9 cellular contexts compared by ENCODE assay signal in the genomic region with DNA sequence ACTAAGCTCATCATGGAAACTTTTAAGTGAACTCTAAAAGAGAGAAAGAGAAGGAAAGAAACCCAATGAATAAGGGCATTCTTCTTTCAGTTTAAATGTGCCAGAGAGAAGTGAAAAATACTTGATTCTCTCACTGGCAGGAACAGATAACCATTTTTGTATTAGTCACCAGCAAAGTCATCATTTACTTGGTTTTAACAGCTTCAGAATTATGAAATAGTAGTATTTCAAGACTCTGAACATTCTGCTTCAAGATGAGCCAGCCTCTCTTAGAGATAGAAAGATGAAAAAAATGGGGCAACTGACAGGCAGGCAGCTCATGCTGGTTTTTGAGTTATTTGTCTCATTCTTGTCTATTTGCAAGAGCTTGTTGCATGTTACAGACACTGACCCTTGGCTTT.
DNase-seq lines count a peak whose midpoint lies in the region; ATAC-seq and TF ChIP-seq lines count a peak whose summit lies in the region.
"Had no signal": no experiment of that assay in that cellular context is flagged by ENCODE, and none has a peak within 500 bp of the region (broad histone marks: within the 10 kb centered on the region; RNA-seq: fewer than 3 reads in every experiment).

No MANE protein-coding gene starts in this region.

- H3K9ac ChIP-seq in BLaER1 treated with 17β-estradiol and CSF1 and Interleukin-3, amounts not matched to agents 10 nM and 100 nM, result peak overlapping the region in 6 of 11 experiments; percentile 32 to 77 (median 74); a peak in 11 of 22 replicates

- H4K20me1 ChIP-seq in BLaER1 treated with 17β-estradiol and CSF1 and Interleukin-3, amounts not matched to agents 10 nM and 100 nM, result no peaks in the 10 kb centered on the region

- intact Hi-C loops in upper lobe of right lung (cut with DNase I), result no loop called here
- intact Hi-C loops in posterior vena cava (cut with DNase I), result no loop called here

- peaks cover 46 to 86% (median 57%) of the 10 kb centered on the region in 10 experiments for H3K4me1 ChIP-seq in BLaER1 treated with 17β-estradiol and CSF1 and Interleukin-3, amounts not matched to agents 10 nM and 100 nM
- H3K4me1 ChIP-seq in upper lobe of right lung, result no peaks in the 10 kb centered on the region

- H3K36me3 ChIP-seq in BLaER1 treated with 17β-estradiol and CSF1 and Interleukin-3, amounts not matched to agents 10 nM and 100 nM, result no peaks in the 10 kb centered on the region
- no peaks in the 10 kb centered on the region for H3K36me3 ChIP-seq in upper lobe of right lung
- H3K36me3 ChIP-seq: cardiac muscle cell had no signal

- H3K4me2 ChIP-seq in BLaER1 treated with 17β-estradiol and CSF1 and Interleukin-3, amounts not matched to agents 10 nM and 100 nM, result peak overlapping the region; percentile 62 to 94 (median 76)

- H3K27me3 ChIP-seq in BLaER1 treated with 17β-estradiol and CSF1 and Interleukin-3, amounts not matched to agents 10 nM and 100 nM, result no peaks in the 10 kb centered on the region
- H3K27me3 ChIP-seq in upper lobe of right lung, result no peaks in the 10 kb centered on the region
- H3K27me3 ChIP-seq: cardiac muscle cell had no signal

- DNase-seq in cardiac fibroblast (ENCODE audit: low read depth in 2 of 2), result peak; percentile 79 to 82
- no peak for DNase-seq in upper lobe of right lung
- DNase-seq in NCI-H1694 (lab: John Stamatoyannopoulos, UW), result no peak
- DNase-seq in posterior vena cava (ENCODE audit: low spot score), result no peak
- no peak for DNase-seq in dermis blood vessel endothelial cell

- H3K27ac ChIP-seq in BLaER1 treated with 17β-estradiol and CSF1 and Interleukin-3, amounts not matched to agents 10 nM and 100 nM, result peak overlapping the region in 10 of 11 experiments; percentile 14 to 90 (median 74); a peak in 18 of 22 replicates
- H3K27ac ChIP-seq in upper lobe of right lung, result peak overlapping the region; percentile 4
- H3K27ac ChIP-seq: cardiac muscle cell had no signal

- 0 out of 22 replicates have a peak, but pooled peaks cover 0 to 3% (median 0%) of the 10 kb centered on the region in 11 experiments for H3K9me3 ChIP-seq in BLaER1 treated with 17β-estradiol and CSF1 and Interleukin-3, amounts not matched to agents 10 nM and 100 nM (replicated peaks in 1 of 11)
- no peaks in the 10 kb centered on the region for H3K9me3 ChIP-seq in upper lobe of right lung

- ATAC-seq in GM19467 (IDR thresholded peaks at IDR 0.05; ENCODE audit: unreplicated experiment) (peak; percentile 72), HG03565 (IDR thresholded peaks at IDR 0.05; ENCODE audit: unreplicated experiment) (peak; percentile 85), upper lobe of right lung (no peak)

- no peak overlapping the region for H3K4me3 ChIP-seq in BLaER1 treated with 17β-estradiol and CSF1 and Interleukin-3, amounts not matched to agents 10 nM and 100 nM
- H3K4me3 ChIP-seq in cardiac fibroblast (replicated peaks in 1 of 2; ENCODE audit: low read depth in 2 of 2, low read length in 2 of 2) (no peak overlapping the region), upper lobe of right lung (no peak overlapping the region)
- H3K4me3 ChIP-seq: cardiac muscle cell had no signal

- no peak for TF ChIP-seq CTCF in cardiac fibroblast (IDR thresholded peaks at IDR 0.05; ENCODE audit: low read depth, low read length)
- no peak for TF ChIP-seq CTCF in upper lobe of right lung (IDR thresholded peaks at IDR 0.05)

Comparison
In these comparisons a context has a peak if more than half of its experiments do, and no peak if none do; other contexts are left out.
1. DNase-seq: peak in cardiac fibroblast (2 of 2); none in upper lobe of right lung (single experiment), NCI-H1694 (single experiment), posterior vena cava (single experiment) and dermis blood vessel endothelial cell (single experiment).